In the genomic region with DNA sequence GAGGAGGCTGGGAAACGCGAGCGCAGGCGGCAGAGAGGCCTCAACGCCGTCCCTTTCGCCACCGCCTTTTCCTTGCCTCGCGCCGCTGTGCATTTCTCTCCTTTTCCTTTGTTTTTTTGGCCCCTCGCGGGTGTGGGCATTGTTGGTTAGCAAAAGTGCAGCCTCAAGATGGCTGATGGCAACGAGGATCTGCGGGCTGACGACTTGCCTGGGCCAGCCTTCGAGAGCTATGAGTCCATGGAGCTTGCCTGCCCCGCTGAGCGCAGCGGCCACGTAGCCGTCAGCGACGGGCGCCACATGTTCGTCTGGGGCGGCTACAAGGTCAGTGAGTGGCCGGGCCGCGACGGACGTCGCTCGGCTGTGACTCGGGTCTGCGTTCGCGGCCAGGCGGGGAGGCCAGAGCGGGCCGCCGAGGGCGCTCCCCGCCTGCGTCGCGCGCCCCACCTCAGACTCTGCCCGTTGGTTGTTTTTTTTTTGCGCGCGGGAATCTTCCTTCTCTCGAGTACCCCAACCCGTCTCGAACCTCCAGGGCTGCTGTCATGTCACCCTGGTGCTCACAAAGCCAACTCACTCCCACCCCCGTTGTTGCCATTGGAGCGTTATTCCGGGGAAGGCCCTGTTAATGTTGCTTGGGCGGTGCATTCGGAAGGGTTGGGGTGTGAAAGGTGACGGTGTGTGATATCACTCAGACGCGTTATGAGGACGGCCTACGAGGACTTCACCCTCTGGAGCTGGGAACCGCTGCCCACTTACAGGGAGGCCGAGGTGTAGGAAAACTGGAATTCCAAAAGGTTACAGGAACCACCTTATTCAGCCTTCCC, we compare ENCODE assay signal across 8 cellular contexts. TPM values are rescaled to one million over a fixed set of nuclear protein-coding genes. Genes with fewer than 3 reads are reported as not detected.
DNase-seq lines count a peak whose midpoint lies in the region; ATAC-seq and TF ChIP-seq lines count a peak whose summit lies in the region.

No MANE protein-coding gene starts in this region.

- WGBS in psoas muscle, 3 donors = 0% methylated on average over 52 to 67 of the region's 67 CpGs
- WGBS in urinary bladder = under 1% methylated on average over 67 of the region's 67 CpGs

- DNase-seq in Calu3 (peak; percentile 36), HT-29 (ENCODE audit: low spot score) (peak; percentile 57), SW480 (ENCODE audit: low spot score) (peak; percentile 70), left ventricle myocardium inferior (peak; percentile 38), psoas muscle (peak; percentile 64 to 84)
- peak; percentile 74 for DNase-seq in activated naive CD8-positive, alpha-beta T cell treated with anti-CD3 and anti-CD28 coated beads, Interleukin-2, amount 50 U/mL, for 24 hours

- CTCF ChIA-PET in Calu3 (lab: Charles Lee) = interaction anchor here (0.6 to 3.8 kb wide), 6 partner anchors 77 to 705 kb away, joined by 4 to 27 read pairs (median 4); a partner anchor contains a TSS

- H3K27ac Mint-ChIP-seq in Calu3 (ENCODE audit: unreplicated experiment) = peak overlapping the region; percentile 78
- peak overlapping the region; percentile 96 for H3K27ac Mint-ChIP-seq in activated naive CD8-positive, alpha-beta T cell treated with anti-CD3 and anti-CD28 coated beads, Interleukin-2, amount 50 U/mL, for 24 hours

- no TSS peak for BruUV-seq in Calu3 (replicated peaks; lab: Mats Ljungman, UMichigan)

- TF ChIP-seq CTCF in Calu3 (IDR thresholded peaks at IDR 0.05; ENCODE audit: unreplicated experiment) (no peak), left ventricle myocardium inferior (IDR thresholded peaks at IDR 0.05; ENCODE audit: borderline replicate concordance) (no peak), psoas muscle (IDR thresholded peaks at IDR 0.05) (no peak)

- H3K27me3 Mint-ChIP-seq in Calu3 (ENCODE audit: unreplicated experiment) = no peaks in the 10 kb centered on the region
- no peaks in the 10 kb centered on the region for H3K27me3 Mint-ChIP-seq in activated naive CD8-positive, alpha-beta T cell treated with anti-CD3 and anti-CD28 coated beads, Interleukin-2, amount 50 U/mL, for 24 hours

- peaks cover 44% of the 10 kb centered on the region for H3K36me3 Mint-ChIP-seq in Calu3 (ENCODE audit: insufficient read depth, unreplicated experiment)
- no peaks in the 10 kb centered on the region for H3K36me3 Mint-ChIP-seq in activated naive CD8-positive, alpha-beta T cell treated with anti-CD3 and anti-CD28 coated beads, Interleukin-2, amount 50 U/mL, for 24 hours (ENCODE audit: low read depth)

- H3K4me1 ChIP-seq in left ventricle myocardium inferior = peaks cover 47% of the 10 kb centered on the region
- H3K4me1 ChIP-seq in psoas muscle = peaks cover 24% of the 10 kb centered on the region
- H3K4me1 ChIP-seq in urinary bladder (ENCODE audit: insufficient read depth) = peaks cover 3% of the 10 kb centered on the region

- H3K36me3 ChIP-seq in left ventricle myocardium inferior = peaks cover 18% of the 10 kb centered on the region
- peaks cover 0 to 22% of the 10 kb centered on the region in 2 donors for H3K36me3 ChIP-seq in psoas muscle (ENCODE audit: insufficient read depth in 1 of 2, low read depth in 1 of 2)
- no peaks in the 10 kb centered on the region for H3K36me3 ChIP-seq in urinary bladder (ENCODE audit: insufficient read depth)

- H3K4me1 Mint-ChIP-seq in Calu3 (ENCODE audit: low read depth, unreplicated experiment) = peaks cover 28% of the 10 kb centered on the region
- H3K4me1 Mint-ChIP-seq in activated naive CD8-positive, alpha-beta T cell treated with anti-CD3 and anti-CD28 coated beads, Interleukin-2, amount 50 U/mL, for 24 hours = peaks cover 32% of the 10 kb centered on the region

- H3K27ac ChIP-seq in left ventricle myocardium inferior (replicated peaks) = peak overlapping the region; percentile 100
- H3K27ac ChIP-seq in psoas muscle = peak overlapping the region; percentile 94
- peak overlapping the region; percentile 98 for H3K27ac ChIP-seq in urinary bladder (ENCODE audit: low read depth)

- H3K4me3 Mint-ChIP-seq in Calu3 (ENCODE audit: low read depth, unreplicated experiment) = peak overlapping the region; percentile 85
- peak overlapping the region; percentile 93 for H3K4me3 Mint-ChIP-seq in activated naive CD8-positive, alpha-beta T cell treated with anti-CD3 and anti-CD28 coated beads, Interleukin-2, amount 50 U/mL, for 24 hours

- intact Hi-C loops in Calu3 (cut with micrococcal nuclease; ENCODE audit: unreplicated experiment) (loop anchor here (5.0 kb wide), 2 partner anchors 76 to 136 kb away; a partner anchor contains a TSS), left ventricle myocardium inferior (cut with micrococcal nuclease) (loop anchor here (10.0 kb wide), 1 partner anchor 134 kb away; a partner anchor contains a TSS), psoas muscle (cut with DNase I) (loop anchor here (2.0 to 5.0 kb wide), 2 partner anchors 134 to 136 kb away; a partner anchor contains a TSS)

- H3K27me3 ChIP-seq in left ventricle myocardium inferior (ENCODE audit: low read depth) (no peaks in the 10 kb centered on the region), psoas muscle (ENCODE audit: insufficient read depth in 3 of 3, low read length in 2 of 3) (no peaks in the 10 kb centered on the region)

- H3K4me3 ChIP-seq in left ventricle myocardium inferior (peak overlapping the region; percentile 99), psoas muscle (peak overlapping the region; percentile 95), urinary bladder (ENCODE audit: low read depth, low read length) (peak overlapping the region; percentile 94)

- no peaks in the 10 kb centered on the region for H3K9me3 ChIP-seq in left ventricle myocardium inferior (replicated peaks)
- no peaks in the 10 kb centered on the region for H3K9me3 ChIP-seq in psoas muscle

- peak; percentile 20 for ATAC-seq in GM21367 (IDR thresholded peaks at IDR 0.05; ENCODE audit: unreplicated experiment)
- peak; percentile 76 for ATAC-seq in activated naive CD8-positive, alpha-beta T cell treated with anti-CD3 and anti-CD28 coated beads, Interleukin-2, amount 50 U/mL, for 24 hours
- ATAC-seq in psoas muscle = peak; percentile 67 to 79 (median 72)

- H3K9me3 Mint-ChIP-seq in Calu3 (ENCODE audit: low read depth, unreplicated experiment) = no peaks in the 10 kb centered on the region
- H3K9me3 Mint-ChIP-seq in activated naive CD8-positive, alpha-beta T cell treated with anti-CD3 and anti-CD28 coated beads, Interleukin-2, amount 50 U/mL, for 24 hours = no peaks in the 10 kb centered on the region

RNA-seq across cellular contexts. Expression of a gene that starts 0.6 kb away (rescaled TPM):
- 26.8 and 30.7 TPM in 2 replicates for total RNA-seq in Calu3 (2022)
- total RNA-seq in HT-29 (2014; rRNA removed; shearing (Covaris generic)) = 61.8 and 67.8 TPM in 2 replicates
- total RNA-seq in left ventricle myocardium inferior = 85.3 TPM
- total RNA-seq in psoas muscle = 10 to 100 TPM; 52.3 to 90.2 (median 69.5) TPM
- polyA plus RNA-seq in psoas muscle = 10 to 100 TPM; 26.6 to 74.4 (median 53.2) TPM
- total RNA-seq in urinary bladder = 127 TPM
- 82.2 TPM for polyA plus RNA-seq in urinary bladder

Comparison
In these comparisons a context has a peak if more than half of its experiments do, and no peak if none do; other contexts are left out.
1. Peak in every context shown above with its lines: DNase-seq, ATAC-seq, H3K4me3 ChIP-seq and H3K27ac ChIP-seq.
2. ATAC-seq: peak in every context shown above with its lines; median percentile 76 in activated naive CD8-positive, alpha-beta T cell treated with anti-CD3 and anti-CD28 coated beads, Interleukin-2, amount 50 U/mL, for 24 hours; 72 in psoas muscle; 20 in GM21367.